ENCODE assay signal across 32 cellular contexts in genomic region chr5:78821519-78821918, GRCh38.
"Had no signal": no experiment of that assay in that cellular context is flagged by ENCODE, and none has a peak within 500 bp of the region (broad histone marks: within the 10 kb centered on the region; RNA-seq: fewer than 3 reads in every experiment).

No MANE protein-coding gene starts in this region.

- H3K9me3 Mint-ChIP-seq: activated B cell treated with CpG ODN at 0.5 μM for 24 hours; activated CD4-positive, alpha-beta memory T cell treated with anti-CD3 and anti-CD28 coated beads, Interleukin-2, amount 10 ng/mL, durations not matched to agents 7 days and 5 days; activated naive CD8-positive, alpha-beta T cell treated with anti-CD3 and anti-CD28 coated beads for 36 hours; activated T-cell treated with anti-CD3 and anti-CD28 coated beads, Interleukin-2, amount 50 U/mL, for 72 hours; activated T-helper 17 cell treated with anti-CD3 and anti-CD28 coated beads, Interleukin-2, amount 50 U/mL, for 72 hours had no signal

- H3K27me3 ChIP-seq: ascending aorta, body of pancreas, SJCRH30 had no signal

- H3K9ac ChIP-seq: SK-N-SH had no signal

- H3K27ac Mint-ChIP-seq: activated B cell treated with CpG ODN at 0.5 μM for 24 hours; activated CD4-positive, alpha-beta memory T cell treated with anti-CD3 and anti-CD28 coated beads, Interleukin-2, amount 10 ng/mL, durations not matched to agents 7 days and 5 days; activated naive CD8-positive, alpha-beta T cell treated with anti-CD3 and anti-CD28 coated beads for 36 hours; activated T-cell treated with anti-CD3 and anti-CD28 coated beads, Interleukin-2, amount 50 U/mL, for 72 hours; activated T-helper 17 cell treated with anti-CD3 and anti-CD28 coated beads, Interleukin-2, amount 50 U/mL, for 72 hours had no signal

- H3K27me3 Mint-ChIP-seq: activated B cell treated with CpG ODN at 0.5 μM for 24 hours; activated CD4-positive, alpha-beta memory T cell treated with anti-CD3 and anti-CD28 coated beads, Interleukin-2, amount 10 ng/mL, durations not matched to agents 7 days and 5 days; activated naive CD8-positive, alpha-beta T cell treated with anti-CD3 and anti-CD28 coated beads for 36 hours; activated T-helper 17 cell treated with anti-CD3 and anti-CD28 coated beads, Interleukin-2, amount 50 U/mL, for 72 hours had no signal

- H3K36me3 ChIP-seq: ascending aorta, SJCRH30 had no signal

- H3K27ac ChIP-seq: ascending aorta, body of pancreas, SJCRH30, VCaP had no signal

- H3K4me2 ChIP-seq: SK-N-SH had no signal

- H3K4me1 ChIP-seq: body of pancreas had no signal

- H3K4me3 Mint-ChIP-seq: activated B cell treated with CpG ODN at 0.5 μM for 24 hours; activated CD4-positive, alpha-beta memory T cell treated with anti-CD3 and anti-CD28 coated beads, Interleukin-2, amount 10 ng/mL, durations not matched to agents 7 days and 5 days; activated naive CD8-positive, alpha-beta T cell treated with anti-CD3 and anti-CD28 coated beads for 36 hours; activated T-cell treated with anti-CD3 and anti-CD28 coated beads, Interleukin-2, amount 50 U/mL, for 72 hours; activated T-helper 17 cell treated with anti-CD3 and anti-CD28 coated beads, Interleukin-2, amount 50 U/mL, for 72 hours had no signal

- H3K4me3 ChIP-seq: ascending aorta, body of pancreas, K562, SJCRH30 had no signal

- ATAC-seq: activated T-cell treated with anti-CD3 and anti-CD28 coated beads, Interleukin-2, amount 50 U/mL, for 72 hours; activated T-helper 17 cell treated with anti-CD3 and anti-CD28 coated beads, Interleukin-2, amount 50 U/mL, for 72 hours; body of pancreas; K562; Panc1 had no signal

- H3K4me1 Mint-ChIP-seq: activated CD4-positive, alpha-beta memory T cell treated with anti-CD3 and anti-CD28 coated beads, Interleukin-2, amount 10 ng/mL, durations not matched to agents 7 days and 5 days; activated naive CD8-positive, alpha-beta T cell treated with anti-CD3 and anti-CD28 coated beads for 36 hours; activated T-helper 17 cell treated with anti-CD3 and anti-CD28 coated beads, Interleukin-2, amount 50 U/mL, for 72 hours had no signal

- FAIRE-seq: bronchial epithelial cell, K562 had no signal

- DNase-seq: activated B cell treated with CpG ODN at 0.5 μM for 24 hours; activated CD4-positive, alpha-beta memory T cell treated with anti-CD3 and anti-CD28 coated beads, Interleukin-2, amount 10 ng/mL, durations not matched to agents 7 days and 5 days; activated CD4-positive, alpha-beta T cell treated with anti-CD3 and anti-CD28 coated beads for 1 hour; activated CD4-positive, alpha-beta T cell treated with anti-CD3 and anti-CD28 coated beads for 48 hours; activated effector memory CD4-positive, alpha-beta T cell treated with anti-CD3 and anti-CD28 coated beads, Interleukin-2, amount 50 U/mL, for 16 hours; activated naive CD4-positive, alpha-beta T cell; activated naive CD4-positive, alpha-beta T cell treated with anti-CD3 and anti-CD28 coated beads, Interleukin-2, amount 50 U/mL, for 16 hours; activated naive CD8-positive, alpha-beta T cell treated with anti-CD3 and anti-CD28 coated beads for 36 hours; activated T-cell treated with anti-CD3 and anti-CD28 coated beads, Interleukin-2, amount 50 U/mL, for 1 hour; activated T-cell treated with anti-CD3 and anti-CD28 coated beads, Interleukin-2, amount 50 U/mL, for 72 hours; amygdala; body of pancreas; Karpas-422; NCI-H1105; NCI-H1417 treated with DMSO at 0.1 percent for 48 hours; NCI-H187 treated with DMSO at 0.1 percent for 48 hours; NCI-H2081; NCI-H2171 treated with DMSO at 0.1 percent for 48 hours; NCI-H226; NCI-H524 treated with DMSO at 0.1 percent for 48 hours; SHP77; SJCRH30; SK-N-SH; T-helper 1 cell; T-helper 2 cell; T-helper 9 cell had no signal
